In genomic region chr7:65448824-65449504, GRCh38 we compare ENCODE assay signal across 11 cellular contexts.
DNase-seq lines count a peak whose midpoint lies in the region; ATAC-seq, FAIRE-seq and TF ChIP-seq lines count a peak whose summit lies in the region.
"Had no signal": no experiment of that assay in that cellular context is flagged by ENCODE, and none has a peak within 500 bp of the region (broad histone marks: within the 10 kb centered on the region; RNA-seq: fewer than 3 reads in every experiment).

No MANE protein-coding gene starts in this region.

- H3K9ac ChIP-seq in SK-N-SH: peak overlapping the region; percentile 33; the same call in 1 of the 2 replicates

- TF ChIP-seq CTCF in SK-N-SH (IDR thresholded peaks at IDR 0.05) (no peak), fibroblast of villous mesenchyme (IDR thresholded peaks at IDR 0.05; ENCODE audit: insufficient read depth, low read depth, low read length) (no peak), ovary (IDR thresholded peaks at IDR 0.05) (no peak)

- peaks cover 0 to 14% of the 10 kb centered on the region in 2 experiments; a peak in 1 of 4 replicates for H3K4me1 ChIP-seq in SK-N-SH (ENCODE audit: control insufficient read depth in 1 of 2, insufficient read depth in 2 of 2, low read depth in 1 of 2, low read length in 1 of 2)
- H3K4me1 ChIP-seq in ovary (ENCODE audit: insufficient read depth): no peaks in the 10 kb centered on the region

- H3K9me3 Mint-ChIP-seq in activated naive CD8-positive, alpha-beta T cell treated with anti-CD3 and anti-CD28 coated beads, Interleukin-2, amount 50 U/mL, for 24 hours: peaks cover 4% of the 10 kb centered on the region
- H3K9me3 Mint-ChIP-seq in activated naive CD8-positive, alpha-beta T cell treated with anti-CD3 and anti-CD28 coated beads for 36 hours: peaks cover 3% of the 10 kb centered on the region

- H3K27me3 ChIP-seq in SK-N-SH (ENCODE audit: insufficient read depth) (peaks cover 9% of the 10 kb centered on the region; the same call in 1 of the 2 replicates), ovary (no peaks in the 10 kb centered on the region)

- peak; percentile 54 for ATAC-seq in activated naive CD8-positive, alpha-beta T cell treated with anti-CD3 and anti-CD28 coated beads, Interleukin-2, amount 50 U/mL, for 24 hours

- no peaks in the 10 kb centered on the region for H3K36me3 Mint-ChIP-seq in activated naive CD8-positive, alpha-beta T cell treated with anti-CD3 and anti-CD28 coated beads, Interleukin-2, amount 50 U/mL, for 24 hours (ENCODE audit: low read depth)
- no peaks in the 10 kb centered on the region for H3K36me3 Mint-ChIP-seq in activated naive CD8-positive, alpha-beta T cell treated with anti-CD3 and anti-CD28 coated beads for 36 hours

- POLR2A ChIA-PET in SK-N-SH (lab: Yijun Ruan, JAX): no interaction called here

- H3K9me3 ChIP-seq in SK-N-SH: no peaks in the 10 kb centered on the region
- no peaks in the 10 kb centered on the region for H3K9me3 ChIP-seq in ovary

- H3K4me3 ChIP-seq in SK-N-SH (ENCODE audit: low read depth in 2 of 2, low read length in 1 of 2) (no peak overlapping the region), fibroblast of villous mesenchyme (ENCODE audit: low read depth, low read length) (no peak overlapping the region), ovary (no peak overlapping the region)

- H2AFZ ChIP-seq in SK-N-SH (ENCODE audit: low read depth): peak overlapping the region; percentile 41; the same call in 1 of the 2 replicates

- no peak overlapping the region for H3K4me3 Mint-ChIP-seq in activated naive CD8-positive, alpha-beta T cell treated with anti-CD3 and anti-CD28 coated beads, Interleukin-2, amount 50 U/mL, for 24 hours
- H3K4me3 Mint-ChIP-seq in activated naive CD8-positive, alpha-beta T cell treated with anti-CD3 and anti-CD28 coated beads for 36 hours: no peak overlapping the region
- H3K4me3 Mint-ChIP-seq: neural crest cell had no signal

- H4K20me1 ChIP-seq in SK-N-SH (ENCODE audit: insufficient read depth): no peaks in the 10 kb centered on the region

- H3K9me2 ChIP-seq in SK-N-SH: no peaks in the 10 kb centered on the region

- H3K4me1 Mint-ChIP-seq in activated naive CD8-positive, alpha-beta T cell treated with anti-CD3 and anti-CD28 coated beads, Interleukin-2, amount 50 U/mL, for 24 hours: peaks cover 9% of the 10 kb centered on the region
- H3K4me1 Mint-ChIP-seq in activated naive CD8-positive, alpha-beta T cell treated with anti-CD3 and anti-CD28 coated beads for 36 hours: peaks cover 5% of the 10 kb centered on the region
- H3K4me1 Mint-ChIP-seq: neural crest cell had no signal

- H3K27ac Mint-ChIP-seq in activated naive CD8-positive, alpha-beta T cell treated with anti-CD3 and anti-CD28 coated beads, Interleukin-2, amount 50 U/mL, for 24 hours: no peak overlapping the region
- no peak overlapping the region for H3K27ac Mint-ChIP-seq in activated naive CD8-positive, alpha-beta T cell treated with anti-CD3 and anti-CD28 coated beads for 36 hours

- intact Hi-C loops in ovary (cut with DNase I): no loop called here

- H3F3A ChIP-seq in SK-N-SH (replicated peaks; ENCODE audit: insufficient read depth): peaks cover 9% of the 10 kb centered on the region

- H3K36me3 ChIP-seq in SK-N-SH (replicated peaks in 1 of 2; ENCODE audit: control insufficient read depth in 1 of 2, insufficient read depth in 2 of 2, low read length in 1 of 2) (no peaks in the 10 kb centered on the region), ovary (no peaks in the 10 kb centered on the region)

- H3K79me2 ChIP-seq in SK-N-SH (ENCODE audit: insufficient read depth): no peaks in the 10 kb centered on the region

- peak overlapping the region; percentile 17; the same call in 1 of the 2 replicates for H3K4me2 ChIP-seq in SK-N-SH

- TF ChIP-seq EP300 in SK-N-SH (IDR thresholded peaks at IDR 0.05; ENCODE audit: borderline replicate concordance in 1 of 2, low read depth in 1 of 2, low read length in 1 of 2): no peak
- TF ChIP-seq EP300 in ovary (IDR thresholded peaks at IDR 0.05): no peak

- H3K27ac ChIP-seq in SK-N-SH (ENCODE audit: low read depth in 2 of 2, low read length in 1 of 2): peak overlapping the region in 1 of 2 experiments; percentile 58; a peak in 2 of 4 replicates
- no peak overlapping the region for H3K27ac ChIP-seq in ovary
- H3K27ac ChIP-seq: C4-2B had no signal

- peaks cover 5% of the 10 kb centered on the region for H3K27me3 Mint-ChIP-seq in activated naive CD8-positive, alpha-beta T cell treated with anti-CD3 and anti-CD28 coated beads, Interleukin-2, amount 50 U/mL, for 24 hours
- no peaks in the 10 kb centered on the region for H3K27me3 Mint-ChIP-seq in activated naive CD8-positive, alpha-beta T cell treated with anti-CD3 and anti-CD28 coated beads for 36 hours

- CTCF ChIA-PET in SK-N-SH (lab: Yijun Ruan, JAX): interaction anchor here (1.2 kb wide), 1 partner anchor 28 kb away, joined by 3 read pairs; no protein-coding TSS in a partner anchor

- FAIRE-seq in urothelium cell line (lab: Jason Lieb, UNC): no peak
- FAIRE-seq: GM12891 had no signal

- no peak for DNase-seq in activated naive CD8-positive, alpha-beta T cell treated with anti-CD3 and anti-CD28 coated beads, Interleukin-2, amount 50 U/mL, for 24 hours
- no peak for DNase-seq in activated naive CD8-positive, alpha-beta T cell treated with anti-CD3 and anti-CD28 coated beads for 36 hours
- DNase-seq in SK-N-SH (no peak), fibroblast of villous mesenchyme (ENCODE audit: low read depth) (peak; percentile 30), urothelium cell line (ENCODE audit: low spot score) (peak; percentile 60), ovary (no peak), cerebellum (ENCODE audit: low spot score) (no peak)
- DNase-seq in activated CD8-positive, alpha-beta memory T cell treated with anti-CD3 and anti-CD28 coated beads, Interleukin-2, amount 50 U/mL, for 4 hours: no peak

- no peak for TF ChIP-seq POLR2A in ovary (IDR thresholded peaks at IDR 0.05)

- no peak for TF ChIP-seq RAD21 in SK-N-SH (IDR thresholded peaks at IDR 0.05; ENCODE audit: low read length)

TF ChIP-seq in SK-N-SH, 30 proteins besides CTCF, POLR2A, EP300 and RAD21:
- TF ChIP-seq FOXM1 (IDR thresholded peaks at IDR 0.05; ENCODE audit: low read depth): no peak
- TF ChIP-seq EZH2phosphoT487 (IDR thresholded peaks at IDR 0.05; ENCODE audit: borderline replicate concordance, low read depth): no peak
- TF ChIP-seq FOSL2 (IDR thresholded peaks at IDR 0.05; ENCODE audit: borderline replicate concordance, low read depth): peak; percentile 69; the same call in 1 of the 2 replicates
- peak; percentile 50; the same call in 1 of the 2 replicates for TF ChIP-seq TCF12 (IDR thresholded peaks at IDR 0.05)
- peak; percentile 37; the same call in 1 of the 2 replicates for TF ChIP-seq JUND (IDR thresholded peaks at IDR 0.05)
- TF ChIP-seq NFIC (IDR thresholded peaks at IDR 0.05; ENCODE audit: borderline replicate concordance): peak; percentile 41; the same call in 1 of the 2 replicates
- no peak for TF ChIP-seq PBX3 (IDR thresholded peaks at IDR 0.05)
- peak; percentile 45; the same call in 1 of the 2 replicates for TF ChIP-seq RFX5 (IDR thresholded peaks at IDR 0.05; ENCODE audit: low read length)

Comparison
In these comparisons a context has a peak if more than half of its experiments do, and no peak if none do; other contexts are left out.
1. DNase-seq: peak in fibroblast of villous mesenchyme (single experiment) and urothelium cell line (single experiment); none in activated naive CD8-positive, alpha-beta T cell treated with anti-CD3 and anti-CD28 coated beads, Interleukin-2, amount 50 U/mL, for 24 hours (single experiment), activated naive CD8-positive, alpha-beta T cell treated with anti-CD3 and anti-CD28 coated beads for 36 hours (single experiment), SK-N-SH (single experiment), ovary (0 of 5), activated CD8-positive, alpha-beta memory T cell treated with anti-CD3 and anti-CD28 coated beads, Interleukin-2, amount 50 U/mL, for 4 hours (single experiment) and cerebellum (single experiment).